In genomic region chr3:13972679-13973379, GRCh38 we compare ENCODE assay signal across 1 cellular context.
TF ChIP-seq lines count a peak whose summit lies in the region.

No MANE protein-coding gene starts in this region.

TF ChIP-seq in K562, 482 proteins besides CTCF, POLR2A, EP300 and RAD21 (continued from another document and continues in another):
- TF ChIP-seq ZNF407 (IDR thresholded peaks at IDR 0.05; ENCODE audit: low read depth) (no peak), ZNF212 (CRISPR knock-in tag; IDR thresholded peaks at IDR 0.05) (no peak), SMAD4 (CRISPR knock-in tag; conservative IDR thresholded peaks at IDR 0.05) (no peak), CBFB (CRISPR knock-in tag; IDR thresholded peaks at IDR 0.05) (no peak), CBX3 (IDR thresholded peaks at IDR 0.05; ENCODE audit: borderline replicate concordance in 1 of 2, low read length in 2 of 2) (peak in 1 of 2 experiments; percentile 54; a peak in 1 of 3 replicates), MED1 (CRISPR knock-in tag; IDR thresholded peaks at IDR 0.05; ENCODE audit: borderline replicate concordance) (no peak), MXD1 (CRISPR knock-in tag; IDR thresholded peaks at IDR 0.05; ENCODE audit: borderline replicate concordance, poor library complexity, severe bottlenecking) (no peak), BACH1 (tag; IDR thresholded peaks at IDR 0.05) (no peak), ARID4B (CRISPR knock-in tag; IDR thresholded peaks at IDR 0.05) (no peak), ZNF76 (CRISPR knock-in tag; IDR thresholded peaks at IDR 0.05; ENCODE audit: borderline replicate concordance) (no peak), JUND (IDR thresholded peaks at IDR 0.05; ENCODE audit: borderline replicate concordance, low read depth, low read length) (peak; percentile 49; the same call in 1 of the 2 replicates), JUND (tag; IDR thresholded peaks at IDR 0.05; ENCODE audit: borderline replicate concordance, low read depth, low read length) (peak; percentile 49; the same call in 1 of the 3 replicates), CBX2 (IDR thresholded peaks at IDR 0.05; ENCODE audit: insufficient read depth, low read length, poor library complexity, severe bottlenecking) (no peak), ZBTB9 (CRISPR knock-in tag; IDR thresholded peaks at IDR 0.05) (no peak), SMARCE1 (IDR thresholded peaks at IDR 0.05) (peak; percentile 58; the same call in 1 of the 2 replicates), ETV5 (CRISPR knock-in tag; IDR thresholded peaks at IDR 0.05; ENCODE audit: low read depth) (no peak), CBFA2T3 (IDR thresholded peaks at IDR 0.05) (peak; percentile 41; the same call in 1 of the 2 replicates), HLTF (IDR thresholded peaks at IDR 0.05) (no peak), FOXJ3 (CRISPR knock-in tag; IDR thresholded peaks at IDR 0.05) (no peak), FOXM1 (IDR thresholded peaks at IDR 0.05; ENCODE audit: low read depth) (peak; percentile 52; the same call in 1 of the 2 replicates), FOXM1 (CRISPR knock-in tag; IDR thresholded peaks at IDR 0.05; ENCODE audit: low read depth) (no peak), ZNF511 (CRISPR knock-in tag; IDR thresholded peaks at IDR 0.05) (no peak), GATAD2B (IDR thresholded peaks at IDR 0.05; ENCODE audit: borderline replicate concordance) (no peak), ARID3A (IDR thresholded peaks at IDR 0.05; ENCODE audit: borderline replicate concordance, low read depth, low read length) (no peak), ZBTB33 (CRISPR knock-in tag; IDR thresholded peaks at IDR 0.05) (no peak), TAL1 (IDR thresholded peaks at IDR 0.05) (peak; percentile 44; the same call in 1 of the 2 replicates), CBFA2T2 (conservative IDR thresholded peaks at IDR 0.05) (peak; percentile 46; the same call in 1 of the 2 replicates), FOXA3 (CRISPR knock-in tag; conservative IDR thresholded peaks at IDR 0.05 in 1 of 2, IDR thresholded peaks at IDR 0.05 in 1 of 2) (no peak), ATF3 (IDR thresholded peaks at IDR 0.05) (peak; percentile 71), ATF3 (CRISPR knock-in tag; conservative IDR thresholded peaks at IDR 0.05) (no peak), FUS (optimal IDR thresholded peaks at IDR 0.05; ENCODE audit: low read depth, low read length) (no peak), PKNOX1 (IDR thresholded peaks at IDR 0.05) (no peak), TBP (optimal IDR thresholded peaks at IDR 0.05; ENCODE audit: low read depth, low read length) (no peak), ZNF24 (IDR thresholded peaks at IDR 0.05) (no peak), ZNF639 (CRISPR knock-in tag; conservative IDR thresholded peaks at IDR 0.05 in 1 of 2, IDR thresholded peaks at IDR 0.05 in 1 of 2) (no peak), ZNF316 (IDR thresholded peaks at IDR 0.05) (no peak), CXXC5 (CRISPR knock-in tag; IDR thresholded peaks at IDR 0.05) (no peak), NFIX (CRISPR knock-in tag; IDR thresholded peaks at IDR 0.05; ENCODE audit: low read depth) (no peak)
